Comparison of ENCODE assay signal across 33 cellular contexts in the genomic region with DNA sequence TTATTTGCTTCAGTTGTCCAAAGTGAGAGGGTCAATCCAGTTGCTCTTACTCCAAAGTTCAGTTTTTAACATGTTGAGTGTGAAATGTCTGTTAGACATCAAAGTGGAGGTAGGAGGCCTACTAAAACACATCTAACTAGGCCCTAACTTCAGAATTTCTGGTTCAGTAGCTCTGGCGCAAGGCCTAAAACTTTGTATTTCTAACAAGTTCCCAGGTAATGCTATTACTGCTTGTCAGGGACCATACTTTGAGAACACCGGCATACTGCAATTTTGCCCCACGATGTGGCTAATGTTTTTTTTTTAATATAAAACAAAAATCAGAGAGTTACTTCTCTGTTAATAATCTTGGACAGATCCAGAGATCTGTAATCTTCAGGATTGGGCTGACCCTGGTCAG.
DNase-seq lines count a peak whose midpoint lies in the region; FAIRE-seq and TF ChIP-seq lines count a peak whose summit lies in the region.
"Had no signal": no experiment of that assay in that cellular context is flagged by ENCODE, and none has a peak within 500 bp of the region (broad histone marks: within the 10 kb centered on the region; RNA-seq: fewer than 3 reads in every experiment).

No MANE protein-coding gene starts in this region.

- no peaks in the 10 kb centered on the region for H3K36me3 Mint-ChIP-seq in MCF 10A (ENCODE audit: insufficient read depth, unreplicated experiment)
- H3K36me3 Mint-ChIP-seq: CD14-positive monocyte; CD4-positive, alpha-beta memory T cell; CD4-positive, CD25-positive, alpha-beta regulatory T cell; CD8-positive, alpha-beta memory T cell; CD8-positive, alpha-beta T cell had no signal

- no peak overlapping the region for H3K18ac ChIP-seq in H1 (ENCODE audit: extremely low read depth, low read length)

- no peak overlapping the region for H3K56ac ChIP-seq in H1 (replicated peaks; ENCODE audit: insufficient read length, low read depth, low read length)

- no peak overlapping the region for H2AK5ac ChIP-seq in H1 (ENCODE audit: low read depth, low read length)

- H3K9ac ChIP-seq in H1 (replicated peaks in 1 of 4; ENCODE audit: extremely low read depth in 1 of 4, low read depth in 3 of 4, low read length in 3 of 4) = no peak overlapping the region
- H3K9ac ChIP-seq: BLaER1; BLaER1 treated with 17β-estradiol and CSF1 and Interleukin-3, amounts not matched to agents 10 nM and 100 nM had no signal

- H3K27ac ChIP-seq in H1 (ENCODE audit: low read depth, low read length) (no peak overlapping the region), thyroid gland (peak overlapping the region in 2 of 3 donors; percentile 33 to 35)
- H3K27ac ChIP-seq: 22Rv1; A549; BLaER1; BLaER1 treated with 17β-estradiol and CSF1 and Interleukin-3, amounts not matched to agents 10 nM and 100 nM; C4-2B had no signal

- H4K20me1 ChIP-seq in H1 (replicated peaks in 1 of 2; ENCODE audit: control insufficient read depth in 1 of 2, insufficient read depth in 2 of 2, low read length in 2 of 2) = no peaks in the 10 kb centered on the region
- H4K20me1 ChIP-seq: BLaER1; BLaER1 treated with 17β-estradiol and CSF1 and Interleukin-3, amounts not matched to agents 10 nM and 100 nM had no signal

- no peaks in the 10 kb centered on the region for H3K36me3 ChIP-seq in H1 (ENCODE audit: control insufficient read depth in 2 of 4, insufficient read depth in 4 of 4, low read length in 3 of 4)
- H3K36me3 ChIP-seq in thyroid gland = no peaks in the 10 kb centered on the region
- H3K36me3 ChIP-seq: BE2C; BLaER1; BLaER1 treated with 17β-estradiol and CSF1 and Interleukin-3, amounts not matched to agents 10 nM and 100 nM had no signal

- TF ChIP-seq CTCF in H1 (IDR thresholded peaks at IDR 0.05; ENCODE audit: control extremely low read depth in 1 of 3, insufficient read depth in 1 of 3, low read depth in 1 of 3, low read length in 3 of 3) = no peak
- TF ChIP-seq CTCF in thyroid gland (IDR thresholded peaks at IDR 0.05) = no peak
- TF ChIP-seq CTCF in MCF 10A (IDR thresholded peaks at IDR 0.05; ENCODE audit: unreplicated experiment) = no peak

- no peaks in the 10 kb centered on the region for H3K23me2 ChIP-seq in H1 (ENCODE audit: low read depth, low read length)

- BruUV-seq in MCF 10A (replicated peaks; lab: Mats Ljungman, UMichigan) = no TSS peak

- CTCF ChIA-PET in H1 (lab: Charles Lee; ENCODE audit: partially characterized antibody) (interaction anchor here (1.0 kb wide), 1 partner anchor 15 kb away, joined by 3 read pairs; no protein-coding TSS in a partner anchor), MCF 10A (lab: Yijun Ruan, JAX) (no interaction called here)

- no peak for TF ChIP-seq RAD21 in H1 (IDR thresholded peaks at IDR 0.05 in 1 of 2, conservative IDR thresholded peaks at IDR 0.05 in 1 of 2; ENCODE audit: low read depth in 2 of 2, low read length in 2 of 2)

- H3K79me2 ChIP-seq in H1 (ENCODE audit: control insufficient read depth in 1 of 2, insufficient read depth in 2 of 2, low read length in 2 of 2) = no peaks in the 10 kb centered on the region

- no peak overlapping the region for H4K5ac ChIP-seq in H1 (ENCODE audit: insufficient read length, low read depth, low read length)

- H3K27me3 ChIP-seq in H1 (replicated peaks in 1 of 4; ENCODE audit: control insufficient read depth in 3 of 4, extremely low read depth in 1 of 4, insufficient read depth in 3 of 4, low read length in 3 of 4) (no peaks in the 10 kb centered on the region; a peak in 1 of 7 replicates), thyroid gland (no peaks in the 10 kb centered on the region)
- H3K27me3 ChIP-seq: BE2C; BLaER1; BLaER1 treated with 17β-estradiol and CSF1 and Interleukin-3, amounts not matched to agents 10 nM and 100 nM had no signal

- H2BK12ac ChIP-seq in H1 (ENCODE audit: low read depth, low read length) = no peak overlapping the region

- H4K8ac ChIP-seq in H1 (ENCODE audit: extremely low read depth, insufficient read depth, low read length) = no peak overlapping the region

- H3K14ac ChIP-seq in H1 (ENCODE audit: insufficient read length) = no peak overlapping the region

- H3K23ac ChIP-seq in H1 (ENCODE audit: insufficient read length) = no peak overlapping the region

- H3K9me3 ChIP-seq in H1 (ENCODE audit: insufficient read depth in 2 of 2, low read depth in 1 of 2, low read length in 1 of 2) (no peaks in the 10 kb centered on the region), thyroid gland (no peaks in the 10 kb centered on the region)
- H3K9me3 ChIP-seq: BE2C, Caco-2 had no signal

- peaks cover 9% of the 10 kb centered on the region for H3K9me3 Mint-ChIP-seq in MCF 10A (ENCODE audit: unreplicated experiment)
- H3K9me3 Mint-ChIP-seq: CD4-positive, alpha-beta T cell had no signal

- POLR2A ChIA-PET in H1 (lab: Charles Lee; ENCODE audit: partially characterized antibody) (no interaction called here), MCF 10A (lab: Yijun Ruan, JAX) (no interaction called here)

- no peak overlapping the region for H2BK120ac ChIP-seq in H1 (replicated peaks; ENCODE audit: low read depth, low read length)

- peak overlapping the region; percentile 45; the same call in 1 of the 2 replicates for H2AFZ ChIP-seq in H1 (ENCODE audit: low read length)

- H3K4me2 ChIP-seq in H1 (ENCODE audit: insufficient read depth in 1 of 2, low read depth in 2 of 2, low read length in 2 of 2) = no peak overlapping the region
- H3K4me2 ChIP-seq: A549; BLaER1; BLaER1 treated with 17β-estradiol and CSF1 and Interleukin-3, amounts not matched to agents 10 nM and 100 nM had no signal

- H3K4ac ChIP-seq in H1 (replicated peaks; ENCODE audit: insufficient read length, low read depth, low read length) = no peak overlapping the region

- 89% methylated on average over 3 of the region's 3 CpGs; no CpG with 5 or more reads in 1 of the 2 experiments for WGBS in H1 (ENCODE audit: extremely low coverage in 1 of 2, insufficient coverage in 1 of 2, insufficient read length in 1 of 2, insufficient replicate concordance in 2 of 2, low coverage in 1 of 2, low lambda C conversion rate in 2 of 2, missing lambda C conversion rate in 1 of 2), 2 experiments
- 43 to 48% methylated on average over 3 of the region's 3 CpGs for WGBS in thyroid gland, 2 donors

- H2BK15ac ChIP-seq in H1 (ENCODE audit: low read length) = no peak overlapping the region

- TF ChIP-seq POLR2A in H1 (IDR thresholded peaks at IDR 0.05; ENCODE audit: control extremely low read depth in 1 of 2, low read depth in 2 of 2, low read length in 2 of 2) (no peak), thyroid gland (IDR thresholded peaks at IDR 0.05) (no peak)

- H3K27ac Mint-ChIP-seq in MCF 10A (ENCODE audit: low read depth, unreplicated experiment) = no peak overlapping the region
- H3K27ac Mint-ChIP-seq: B cell; CD14-positive monocyte; CD4-positive, alpha-beta memory T cell; CD4-positive, alpha-beta T cell; CD4-positive, CD25-positive, alpha-beta regulatory T cell; CD8-positive, alpha-beta memory T cell; CD8-positive, alpha-beta T cell had no signal

- H2BK20ac ChIP-seq in H1 (ENCODE audit: low read length) = no peak overlapping the region

- no peak overlapping the region for H3K4me3 Mint-ChIP-seq in MCF 10A (ENCODE audit: unreplicated experiment)
- H3K4me3 Mint-ChIP-seq: B cell; CD14-positive monocyte; CD4-positive, alpha-beta memory T cell; CD4-positive, alpha-beta T cell; CD4-positive, CD25-positive, alpha-beta regulatory T cell; CD8-positive, alpha-beta memory T cell; CD8-positive, alpha-beta T cell had no signal

- DNase-seq in H1 (ENCODE audit: low read depth in 1 of 2, low spot score in 2 of 2) (no peak), thyroid gland (peak; percentile 67), MCF 10A (ENCODE audit: unreplicated experiment) (no peak)
- no peak for DNase-seq in activated CD4-positive, CD25-positive, alpha-beta regulatory T cell treated with anti-CD3 and anti-CD28 coated beads, Interleukin-2, amount 50 U/mL, for 72 hours
- DNase-seq: 8988T; ACHN; AML-193; BE2C; C1 segment of cervical spinal cord; Caco-2; Calu3; CD4-positive, alpha-beta memory T cell; CD4-positive, alpha-beta T cell; CD4-positive, CD25-positive, alpha-beta regulatory T cell; CD8-positive, alpha-beta memory T cell; CD8-positive, alpha-beta T cell; COR-L47; DMS 273 treated with DMSO at 0.1 percent for 48 hours; DMS153; DMS53; DMS79; DMS79 treated with DMSO at 0.1 percent for 48 hours; DND-41; EL had no signal

- intact Hi-C loops in thyroid gland (cut with DNase I) = no loop called here
- intact Hi-C loops in MCF 10A (cut with micrococcal nuclease) = no loop called here

- H3K27me3 Mint-ChIP-seq in MCF 10A (ENCODE audit: insufficient read depth, unreplicated experiment) = no peaks in the 10 kb centered on the region
- H3K27me3 Mint-ChIP-seq: CD4-positive, alpha-beta T cell; CD4-positive, CD25-positive, alpha-beta regulatory T cell; CD8-positive, alpha-beta memory T cell had no signal

- no peak for TF ChIP-seq EP300 in H1 (IDR thresholded peaks at IDR 0.05; ENCODE audit: borderline replicate concordance in 1 of 2, low read depth in 2 of 2, low read length in 2 of 2)

- no peak for FAIRE-seq in H1 (lab: Jason Lieb, UNC)
- FAIRE-seq: A204.1, A549, D721Med had no signal

- H3K79me1 ChIP-seq in H1 (ENCODE audit: low read depth, low read length) = no peaks in the 10 kb centered on the region

- H3K4me3 ChIP-seq in H1 (ENCODE audit: extremely low read depth in 1 of 4, insufficient read depth in 2 of 4, low read depth in 3 of 4, low read length in 4 of 4) (no peak overlapping the region), thyroid gland (replicated peaks in 1 of 3) (no peak overlapping the region)
- H3K4me3 ChIP-seq: A549; BLaER1; BLaER1 treated with 17β-estradiol and CSF1 and Interleukin-3, amounts not matched to agents 10 nM and 100 nM had no signal

- H4K91ac ChIP-seq in H1 (replicated peaks; ENCODE audit: insufficient read length, low read length) = no peak overlapping the region

- no peaks in the 10 kb centered on the region for H3K4me1 Mint-ChIP-seq in MCF 10A (ENCODE audit: insufficient read depth, unreplicated experiment)
- H3K4me1 Mint-ChIP-seq: B cell; CD14-positive monocyte; CD4-positive, alpha-beta memory T cell; CD4-positive, CD25-positive, alpha-beta regulatory T cell; CD8-positive, alpha-beta memory T cell had no signal

- no peak overlapping the region for H2BK5ac ChIP-seq in H1 (ENCODE audit: low read depth, low read length)

- H3K4me1 ChIP-seq in H1 (replicated peaks in 1 of 4; ENCODE audit: control insufficient read depth in 3 of 4, insufficient read depth in 4 of 4, low read length in 3 of 4) (no peaks in the 10 kb centered on the region), thyroid gland (peaks cover 10 to 20% of the 10 kb centered on the region in 2 donors)
- H3K4me1 ChIP-seq: A549; BE2C; BLaER1; BLaER1 treated with 17β-estradiol and CSF1 and Interleukin-3, amounts not matched to agents 10 nM and 100 nM; Caco-2 had no signal

TF ChIP-seq in H1, 55 proteins besides CTCF, POLR2A, EP300 and RAD21 (continues in another document):
- TF ChIP-seq, protein P1, sequence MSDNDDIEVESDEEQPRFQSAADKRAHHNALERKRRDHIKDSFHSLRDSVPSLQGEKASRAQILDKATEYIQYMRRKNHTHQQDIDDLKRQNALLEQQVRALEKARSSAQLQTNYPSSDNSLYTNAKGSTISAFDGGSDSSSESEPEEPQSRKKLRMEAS (IDR thresholded peaks at IDR 0.05) = no peak
- no peak for TF ChIP-seq SUZ12 (IDR thresholded peaks at IDR 0.05; ENCODE audit: low read length)
- no peak for TF ChIP-seq TAF7 (optimal IDR thresholded peaks at IDR 0.05; ENCODE audit: borderline replicate concordance, low read depth, low read length)
- TF ChIP-seq SIN3A (conservative IDR thresholded peaks at IDR 0.05 in 1 of 2, IDR thresholded peaks at IDR 0.05 in 1 of 2; ENCODE audit: low read depth in 1 of 2, low read length in 2 of 2) = no peak

Comparison
In these comparisons a context has a peak if more than half of its experiments do, and no peak if none do; other contexts are left out.
1. DNase-seq: peak in thyroid gland (2 of 2); none in H1 (0 of 2), activated CD4-positive, CD25-positive, alpha-beta regulatory T cell treated with anti-CD3 and anti-CD28 coated beads, Interleukin-2, amount 50 U/mL, for 72 hours (single experiment) and MCF 10A (single experiment).